In genomic region chr2:103396152-103396551, GRCh38 we compare ENCODE assay signal across 25 cellular contexts.
"Had no signal": no experiment of that assay in that cellular context is flagged by ENCODE, and none has a peak within 500 bp of the region (broad histone marks: within the 10 kb centered on the region; RNA-seq: fewer than 3 reads in every experiment).

No MANE protein-coding gene starts in this region.

- H3K9me3 ChIP-seq: esophagus squamous epithelium, right lobe of liver, testis, vagina had no signal

- H3K36me3 Mint-ChIP-seq: activated CD4-positive, alpha-beta memory T cell treated with anti-CD3 and anti-CD28 coated beads for 36 hours; activated naive CD8-positive, alpha-beta T cell treated with anti-CD3 and anti-CD28 coated beads, Interleukin-2, amount 10 ng/mL, durations not matched to agents 7 days and 5 days; natural killer cell treated with Interleukin-12 subunit alpha and Interleukin-12 subunit beta and Interleukin-15 and Interleukin-18, amount 100 ng/mL, for 72 hours had no signal

- H3K27ac Mint-ChIP-seq: activated CD4-positive, alpha-beta memory T cell treated with anti-CD3 and anti-CD28 coated beads for 36 hours; activated naive CD4-positive, alpha-beta T cell treated with anti-CD3 and anti-CD28 coated beads for 36 hours; activated naive CD8-positive, alpha-beta T cell treated with anti-CD3 and anti-CD28 coated beads, Interleukin-2, amount 10 ng/mL, durations not matched to agents 7 days and 5 days; activated T-cell treated with anti-CD3 and anti-CD28 coated beads, Interleukin-2, amount 50 U/mL, for 72 hours; natural killer cell treated with Interleukin-12 subunit alpha and Interleukin-12 subunit beta and Interleukin-15 and Interleukin-18, amount 100 ng/mL, for 72 hours; T-helper 17 cell had no signal

- H3K36me3 ChIP-seq: esophagus squamous epithelium, gastroesophageal sphincter, left ventricle myocardium inferior, right lobe of liver, vagina had no signal

- ATAC-seq: activated T-cell treated with anti-CD3 and anti-CD28 coated beads, Interleukin-2, amount 50 U/mL, for 72 hours; gastroesophageal sphincter; natural killer cell treated with Interleukin-12 subunit alpha and Interleukin-12 subunit beta and Interleukin-15 and Interleukin-18, amount 100 ng/mL, for 72 hours; right lobe of liver; T-helper 17 cell had no signal

- DNase-seq: activated CD4-positive, alpha-beta memory T cell treated with anti-CD3 and anti-CD28 coated beads for 36 hours; activated CD4-positive, alpha-beta T cell treated with anti-CD3 and anti-CD28 coated beads for 48 hours; activated effector memory CD4-positive, alpha-beta T cell treated with Interleukin-2 at 50 U/mL for 16 hours; activated naive CD4-positive, alpha-beta T cell treated with anti-CD3 and anti-CD28 coated beads for 36 hours; activated naive CD8-positive, alpha-beta T cell treated with anti-CD3 and anti-CD28 coated beads, Interleukin-2, amount 10 ng/mL, durations not matched to agents 7 days and 5 days; activated T-cell treated with anti-CD3 and anti-CD28 coated beads, Interleukin-2, amount 50 U/mL, for 72 hours; amniotic stem cell; esophagus squamous epithelium; head of caudate nucleus; hypothalamus; left ventricle myocardium inferior; midbrain; occipital lobe; posterior cingulate gyrus; right lobe of liver; stimulated activated CD4-positive, alpha-beta T cell treated with anti-CD3 and anti-CD28 coated beads, Interleukin-2, amount 100 ng/mL, for 48 hours; stimulated activated naive CD4-positive, alpha-beta T cell; T-helper 17 cell; testis; trophoblast cell had no signal

- H3K4me3 Mint-ChIP-seq: activated CD4-positive, alpha-beta memory T cell treated with anti-CD3 and anti-CD28 coated beads for 36 hours; activated naive CD4-positive, alpha-beta T cell treated with anti-CD3 and anti-CD28 coated beads for 36 hours; activated naive CD8-positive, alpha-beta T cell treated with anti-CD3 and anti-CD28 coated beads, Interleukin-2, amount 10 ng/mL, durations not matched to agents 7 days and 5 days; activated T-cell treated with anti-CD3 and anti-CD28 coated beads, Interleukin-2, amount 50 U/mL, for 72 hours; natural killer cell treated with Interleukin-12 subunit alpha and Interleukin-12 subunit beta and Interleukin-15 and Interleukin-18, amount 100 ng/mL, for 72 hours; T-helper 17 cell had no signal

- H3K4me3 ChIP-seq: coronary artery, esophagus squamous epithelium, gastroesophageal sphincter, left ventricle myocardium inferior, right lobe of liver, skin epidermis, testis, vagina had no signal

- H3K27me3 ChIP-seq: esophagus squamous epithelium, gastroesophageal sphincter, right lobe of liver, testis, vagina had no signal

- H3K27me3 Mint-ChIP-seq: activated CD4-positive, alpha-beta memory T cell treated with anti-CD3 and anti-CD28 coated beads for 36 hours; activated naive CD8-positive, alpha-beta T cell treated with anti-CD3 and anti-CD28 coated beads, Interleukin-2, amount 10 ng/mL, durations not matched to agents 7 days and 5 days; natural killer cell treated with Interleukin-12 subunit alpha and Interleukin-12 subunit beta and Interleukin-15 and Interleukin-18, amount 100 ng/mL, for 72 hours; T-helper 17 cell had no signal

- H3K27ac ChIP-seq: coronary artery, esophagus squamous epithelium, gastroesophageal sphincter, left ventricle myocardium inferior, right lobe of liver, skin epidermis, testis, vagina had no signal

- H3K4me1 ChIP-seq: esophagus squamous epithelium, gastroesophageal sphincter, left ventricle myocardium inferior, right lobe of liver, testis, vagina had no signal

- H3K4me1 Mint-ChIP-seq: activated naive CD8-positive, alpha-beta T cell treated with anti-CD3 and anti-CD28 coated beads, Interleukin-2, amount 10 ng/mL, durations not matched to agents 7 days and 5 days; T-helper 17 cell had no signal
